In the genomic region with DNA sequence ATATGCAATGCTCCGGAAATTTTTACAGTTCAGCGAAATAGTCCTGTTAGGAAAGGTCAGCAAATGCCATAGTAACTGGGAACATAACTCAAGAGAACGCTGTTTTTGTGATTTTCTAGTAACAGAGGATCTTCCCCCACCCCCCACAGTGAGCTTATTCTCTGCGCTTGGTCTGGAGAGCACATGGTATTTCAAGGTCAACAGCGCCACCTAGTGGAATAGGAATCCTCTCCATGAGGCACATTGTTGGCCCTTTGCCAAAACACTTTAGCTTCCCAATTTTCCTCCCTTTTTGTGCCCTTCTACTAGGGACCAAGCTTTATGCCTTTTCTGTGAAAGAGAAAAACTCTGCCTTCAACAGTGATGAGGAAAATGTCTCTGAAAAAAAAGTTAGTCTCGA, we compare ENCODE assay signal across 8 cellular contexts. TPM values are rescaled to one million over a fixed set of nuclear protein-coding genes. Genes with fewer than 3 reads are reported as not detected.
DNase-seq lines count a peak whose midpoint lies in the region; ATAC-seq and TF ChIP-seq lines count a peak whose summit lies in the region.

No MANE protein-coding gene starts in this region.

- POLR2A ChIA-PET in HEK293T (lab: Yijun Ruan, JAX), result no interaction called here

- DNase-seq in DMS153 treated with DMSO at 0.1 percent for 48 hours (lab: John Stamatoyannopoulos, UW; ENCODE audit: unreplicated experiment) (peak; percentile 53), HEK293T (ENCODE audit: extremely low spot score) (peak; percentile 6), NCI-H524 (lab: John Stamatoyannopoulos, UW) (peak; percentile 54 to 66), amygdala (lab: John Stamatoyannopoulos, UW) (peak in 29 of 56 donors; percentile 0 to 66 (median 8)), lung microvascular endothelial cell (ENCODE audit: low read depth in 2 of 2) (peak; percentile 65 to 75)

- CTCF ChIA-PET in HEK293T (lab: Yijun Ruan, JAX), result interaction anchor here (0.7 to 1.3 kb wide), 4 partner anchors 10 to 1687 kb away, joined by 3 read pairs; no protein-coding TSS in a partner anchor

- no peak for ATAC-seq in HG03565 (IDR thresholded peaks at IDR 0.05; ENCODE audit: unreplicated experiment)
- ATAC-seq in HG03135 (IDR thresholded peaks at IDR 0.05; ENCODE audit: unreplicated experiment), result no peak
- ATAC-seq in GM21390 (IDR thresholded peaks at IDR 0.05; ENCODE audit: unreplicated experiment), result no peak

TF ChIP-seq in HEK293T, 16 proteins besides CTCF, POLR2A, EP300 and RAD21:
- TF ChIP-seq FOXA1 (IDR thresholded peaks at IDR 0.05) (no peak), LEF1 (IDR thresholded peaks at IDR 0.05; ENCODE audit: borderline replicate concordance) (no peak), FOXK2 (IDR thresholded peaks at IDR 0.05) (no peak), ZNF384 (IDR thresholded peaks at IDR 0.05) (no peak), ELF4 (IDR thresholded peaks at IDR 0.05) (no peak), SUZ12 (IDR thresholded peaks at IDR 0.05) (no peak), SP1 (IDR thresholded peaks at IDR 0.05) (no peak), HDGF (IDR thresholded peaks at IDR 0.05; ENCODE audit: borderline replicate concordance) (no peak), FOXM1 (IDR thresholded peaks at IDR 0.05; ENCODE audit: borderline replicate concordance) (no peak), L3MBTL2 (conservative IDR thresholded peaks at IDR 0.05) (no peak), PKNOX1 (IDR thresholded peaks at IDR 0.05) (no peak), BHLHE40 (IDR thresholded peaks at IDR 0.05; ENCODE audit: borderline replicate concordance) (no peak), NFRKB (IDR thresholded peaks at IDR 0.05) (no peak), CTBP1 (IDR thresholded peaks at IDR 0.05; ENCODE audit: borderline replicate concordance) (no peak), ARNT (IDR thresholded peaks at IDR 0.05) (no peak), TARDBP (IDR thresholded peaks at IDR 0.05) (no peak)

RNA-seq across cellular contexts. Expression of gene OR4C12, which starts 13.2 kb away (rescaled TPM):
- not detected in 2 replicates for total RNA-seq in lung microvascular endothelial cell

RNA-seq across cellular contexts. Expression of gene OR4C45, which starts 37.1 kb away (rescaled TPM):
- not detected in 2 replicates for total RNA-seq in lung microvascular endothelial cell

RNA-seq across cellular contexts. Expression of gene OR4C13, which starts 43.4 kb away (rescaled TPM):
- not detected in 2 replicates for total RNA-seq in lung microvascular endothelial cell

Comparison
In these comparisons a context has a peak if more than half of its experiments do, and no peak if none do; other contexts are left out.
1. DNase-seq: peak in every context shown above with its lines; median percentile 70 in lung microvascular endothelial cell; 60 in NCI-H524; 53 in DMS153 treated with DMSO at 0.1 percent for 48 hours; 8 in amygdala; 6 in HEK293T.